In the genomic region with DNA sequence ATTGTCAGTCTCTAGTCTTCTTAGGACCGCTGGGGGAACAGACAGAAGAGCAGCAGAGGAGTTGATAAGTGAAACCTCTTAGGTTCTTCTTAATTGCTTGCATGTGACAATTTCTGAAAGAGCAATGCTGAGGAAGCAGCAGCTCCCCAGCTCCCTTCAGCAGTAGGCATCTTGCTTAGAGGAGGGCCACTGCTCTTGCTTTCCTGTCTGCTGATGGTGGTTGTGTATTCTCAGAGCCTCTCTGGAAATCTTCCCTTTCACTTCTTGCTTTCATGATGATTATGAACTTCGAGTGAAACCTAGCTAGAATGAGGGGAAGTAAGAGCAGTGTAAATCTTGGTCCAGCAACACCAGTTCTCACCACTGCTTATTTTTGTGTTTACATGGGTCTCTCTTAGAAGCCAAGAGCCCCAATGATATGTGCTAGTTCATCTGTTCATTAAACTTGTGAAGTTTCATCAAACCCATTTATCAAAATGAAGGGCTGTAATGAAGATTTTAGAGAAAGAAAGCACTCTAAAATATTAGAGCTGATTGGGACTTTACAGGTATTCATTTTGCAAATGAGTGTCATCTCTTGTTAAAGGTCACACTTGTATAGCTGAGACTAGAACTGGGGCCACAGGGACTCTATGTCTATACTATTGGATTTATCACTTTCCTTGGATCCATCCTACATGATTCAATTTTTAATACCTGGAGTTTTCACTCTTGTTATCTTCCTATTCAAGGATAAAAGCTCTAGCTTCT, we compare ENCODE assay signal across 9 cellular contexts.
DNase-seq lines count a peak whose midpoint lies in the region; ATAC-seq lines count a peak whose summit lies in the region.
"Had no signal": no experiment of that assay in that cellular context is flagged by ENCODE, and none has a peak within 500 bp of the region (broad histone marks: within the 10 kb centered on the region; RNA-seq: fewer than 3 reads in every experiment).

No MANE protein-coding gene starts in this region.

- no peak overlapping the region for H4K8ac ChIP-seq in trophoblast cell (ENCODE audit: low read depth, low read length)

- no peak overlapping the region for H3K4me2 ChIP-seq in trophoblast cell (ENCODE audit: low read length)

- no peaks in the 10 kb centered on the region for H3K79me1 ChIP-seq in trophoblast cell (ENCODE audit: low read length)

- H4K91ac ChIP-seq in trophoblast cell (ENCODE audit: low read depth, low read length), result no peak overlapping the region

- H3K27me3 ChIP-seq in stomach smooth muscle (ENCODE audit: control insufficient read depth in 1 of 2, insufficient read depth in 2 of 2, low read length in 2 of 2), result no peaks in the 10 kb centered on the region
- H3K27me3 ChIP-seq in trophoblast cell (ENCODE audit: insufficient read depth, low read length), result no peaks in the 10 kb centered on the region

- H3K4me1 ChIP-seq in stomach smooth muscle (ENCODE audit: control insufficient read depth, insufficient read depth, low read length) (peaks cover 43% of the 10 kb centered on the region), trophoblast cell (ENCODE audit: control insufficient read depth in 1 of 2, insufficient read depth in 2 of 2, low read length in 2 of 2) (peaks cover 4 to 6% of the 10 kb centered on the region in 2 experiments)

- H3K4me1 Mint-ChIP-seq in T-cell, result peaks cover 41 to 75% (median 49%) of the 10 kb centered on the region in 3 donors

- peak; percentile 32 for DNase-seq in stimulated activated CD4-positive, alpha-beta T cell treated with anti-CD3 and anti-CD28 coated beads, Interleukin-15, amount 100 ng/mL, for 24 hours
- DNase-seq in stimulated activated CD4-positive, alpha-beta T cell treated with anti-CD3 and anti-CD28 coated beads, Interleukin-2, amount 100 ng/mL, for 48 hours, result no peak
- DNase-seq in T-cell, result peak in 1 of 34 experiments; percentile 6
- no peak for DNase-seq in dermis blood vessel endothelial cell
- no peak for DNase-seq in A172 (ENCODE audit: low spot score)
- DNase-seq in trophoblast cell, result no peak

- CTCF ChIA-PET in T-cell (lab: Charles Lee), result interaction anchor here in 1 of 2 donors (0.5 to 0.6 kb wide), 2 partner anchors 334 to 650 kb away, joined by 3 read pairs; no protein-coding TSS in a partner anchor

- no peak overlapping the region for H3K18ac ChIP-seq in trophoblast cell (ENCODE audit: low read length)

- H3K4me3 Mint-ChIP-seq in T-cell, result no peak overlapping the region

- no peak overlapping the region for H2AK5ac ChIP-seq in trophoblast cell (ENCODE audit: low read length)

- peaks cover 7% of the 10 kb centered on the region for H3K36me3 Mint-ChIP-seq in T-cell

- no peak overlapping the region for H3K4ac ChIP-seq in trophoblast cell (ENCODE audit: low read depth, low read length)

- no peaks in the 10 kb centered on the region for H3K27me3 Mint-ChIP-seq in T-cell

- H2BK120ac ChIP-seq in trophoblast cell (ENCODE audit: insufficient read depth, low read length, poor library complexity), result no peak overlapping the region

- H3K9ac ChIP-seq in stomach smooth muscle (ENCODE audit: low read length in 2 of 2) (no peak overlapping the region), trophoblast cell (ENCODE audit: low read length) (no peak overlapping the region)

- H3K14ac ChIP-seq in trophoblast cell (ENCODE audit: low read length), result no peak overlapping the region

- peaks cover 0 to 7% (median 0%) of the 10 kb centered on the region in 3 donors for H3K9me3 Mint-ChIP-seq in T-cell

- no peaks in the 10 kb centered on the region for H3K79me2 ChIP-seq in trophoblast cell (ENCODE audit: control insufficient read depth, insufficient read depth, low read length, poor library complexity)

- H3K4me3 ChIP-seq in stomach smooth muscle (ENCODE audit: low read length in 2 of 2), result no peak overlapping the region
- no peak overlapping the region for H3K4me3 ChIP-seq in trophoblast cell (ENCODE audit: low read depth, low read length)

- H3K27ac Mint-ChIP-seq in T-cell, result peak overlapping the region in 1 of 2 donors; percentile 40

- H2AFZ ChIP-seq in trophoblast cell (ENCODE audit: insufficient read depth, low read length, poor library complexity), result no peak overlapping the region

- no peak overlapping the region for H4K12ac ChIP-seq in trophoblast cell (ENCODE audit: low read depth, low read length)

- no peaks in the 10 kb centered on the region for H3K9me3 ChIP-seq in stomach smooth muscle (ENCODE audit: control insufficient read depth in 2 of 2, low read length in 2 of 2)
- no peaks in the 10 kb centered on the region for H3K9me3 ChIP-seq in trophoblast cell (ENCODE audit: insufficient read depth, low read depth, low read length)

- peak; percentile 80 for ATAC-seq in HG02970 (IDR thresholded peaks at IDR 0.05; ENCODE audit: low FRiP score, unreplicated experiment)
- ATAC-seq in T-cell (replicated peaks in 1 of 4), result peak in 3 of 4 experiments; percentile 46 to 63 (median 55)

- peak overlapping the region; percentile 3 for H3K27ac ChIP-seq in stomach smooth muscle (ENCODE audit: low read length)
- no peak overlapping the region for H3K27ac ChIP-seq in trophoblast cell (ENCODE audit: low read depth, low read length)
- H3K27ac ChIP-seq: C4-2B had no signal

- H3K36me3 ChIP-seq in stomach smooth muscle (ENCODE audit: control insufficient read depth in 2 of 2, insufficient read depth in 2 of 2, low read length in 2 of 2) (peaks cover 0 to 5% of the 10 kb centered on the region in 2 donors), trophoblast cell (ENCODE audit: control insufficient read depth in 1 of 2, insufficient read depth in 2 of 2, low read length in 2 of 2) (no peaks in the 10 kb centered on the region)

- POLR2A ChIA-PET in T-cell (lab: Charles Lee), result no interaction called here

- no peak overlapping the region for H2BK12ac ChIP-seq in trophoblast cell (ENCODE audit: low read length)

- H2BK5ac ChIP-seq in trophoblast cell (ENCODE audit: low read depth, low read length, poor library complexity), result no peak overlapping the region

- no peak overlapping the region for H3K23ac ChIP-seq in trophoblast cell (ENCODE audit: low read length)

- WGBS in trophoblast cell (ENCODE audit: extremely low coverage, insufficient coverage, insufficient read length), result no CpG with 5 or more reads among the region's 2 CpGs
